Comparison of ENCODE assay signal across 18 cellular contexts in genomic region chr11:74330065-74330858, GRCh38. TPM values are rescaled to one million over a fixed set of nuclear protein-coding genes. Genes with fewer than 3 reads are reported as not detected.
DNase-seq lines count a peak whose midpoint lies in the region; ATAC-seq, FAIRE-seq and TF ChIP-seq lines count a peak whose summit lies in the region.
"Had no signal": no experiment of that assay in that cellular context is flagged by ENCODE, and none has a peak within 500 bp of the region (broad histone marks: within the 10 kb centered on the region; RNA-seq: fewer than 3 reads in every experiment).

No MANE protein-coding gene starts in this region.

- no peak overlapping the region; the same call in 2 of the 3 replicates for H3K4me2 ChIP-seq in A549
- no peak overlapping the region for H3K4me2 ChIP-seq in GM23338

- H3K9me3 ChIP-seq in A549 (no peaks in the 10 kb centered on the region), ascending aorta (no peaks in the 10 kb centered on the region), mucosa of descending colon (no peaks in the 10 kb centered on the region)

- CTCF ChIA-PET in A549 (lab: Yijun Ruan, JAX), result interaction anchor here (0.9 to 1.8 kb wide), 6 partner anchors 9 to 75 kb away, joined by 3 to 6 read pairs (median 4); no protein-coding TSS in a partner anchor

- TF ChIP-seq EP300 in A549 (IDR thresholded peaks at IDR 0.05), result no peak

- peak; percentile 79 for FAIRE-seq in A549 (lab: Jason Lieb, UNC)
- FAIRE-seq in H54 (lab: Jason Lieb, UNC), result peak; percentile 93
- FAIRE-seq: keratinocyte had no signal

- H3K4me1 Mint-ChIP-seq in GM23338, result peaks cover 7% of the 10 kb centered on the region
- H3K4me1 Mint-ChIP-seq: naive B cell had no signal

- H3K27ac Mint-ChIP-seq in GM23338, result no peak overlapping the region
- H3K27ac Mint-ChIP-seq: activated T-cell treated with anti-CD3 and anti-CD28 coated beads, Interleukin-2, amount 50 U/mL, for 72 hours; stimulated activated naive CD8-positive, alpha-beta T cell treated with anti-CD3 and anti-CD28 coated beads, Interleukin-15, Interleukin-2, amounts not matched to agents 100 ng/mL and 50 ng/mL, for 24 hours had no signal

- H3K36me3 Mint-ChIP-seq in GM23338 (ENCODE audit: low read depth), result peaks cover 15% of the 10 kb centered on the region
- H3K36me3 Mint-ChIP-seq: naive B cell had no signal

- H3K79me2 ChIP-seq in GM23338 (replicated peaks; ENCODE audit: insufficient read depth), result no peaks in the 10 kb centered on the region

- H3F3A ChIP-seq in GM23338 (replicated peaks; ENCODE audit: low read depth), result no peaks in the 10 kb centered on the region

- peaks cover 10% of the 10 kb centered on the region for H3K9me3 Mint-ChIP-seq in GM23338
- H3K9me3 Mint-ChIP-seq: activated T-cell treated with anti-CD3 and anti-CD28 coated beads, Interleukin-2, amount 50 U/mL, for 72 hours; stimulated activated naive CD8-positive, alpha-beta T cell treated with anti-CD3 and anti-CD28 coated beads, Interleukin-15, Interleukin-2, amounts not matched to agents 100 ng/mL and 50 ng/mL, for 24 hours had no signal

- H3K4me1 ChIP-seq in A549, result peaks cover 18% of the 10 kb centered on the region
- H3K4me1 ChIP-seq in ascending aorta, result peaks cover 10 to 25% of the 10 kb centered on the region in 2 donors
- no peaks in the 10 kb centered on the region for H3K4me1 ChIP-seq in GM23338 (ENCODE audit: insufficient read depth)
- no peaks in the 10 kb centered on the region for H3K4me1 ChIP-seq in mucosa of descending colon (ENCODE audit: low read depth)

- POLR2A ChIA-PET in A549 (lab: Yijun Ruan, JAX), result no interaction called here

- peaks cover 4% of the 10 kb centered on the region for H3K27me3 Mint-ChIP-seq in GM23338 (ENCODE audit: insufficient read depth, low read depth, poor library complexity)
- H3K27me3 Mint-ChIP-seq: stimulated activated naive CD8-positive, alpha-beta T cell treated with anti-CD3 and anti-CD28 coated beads, Interleukin-15, Interleukin-2, amounts not matched to agents 100 ng/mL and 50 ng/mL, for 24 hours had no signal

- H3K4me3 ChIP-seq in A549 (no peak overlapping the region), ascending aorta (no peak overlapping the region), fibroblast of the aortic adventitia (ENCODE audit: low read depth, low read length) (no peak overlapping the region), GM23338 (no peak overlapping the region), mucosa of descending colon (no peak overlapping the region)

- no peak overlapping the region for H3K4me3 Mint-ChIP-seq in GM23338
- H3K4me3 Mint-ChIP-seq: activated T-cell treated with anti-CD3 and anti-CD28 coated beads, Interleukin-2, amount 50 U/mL, for 72 hours; brain; naive B cell; stimulated activated naive CD8-positive, alpha-beta T cell treated with anti-CD3 and anti-CD28 coated beads, Interleukin-15, Interleukin-2, amounts not matched to agents 100 ng/mL and 50 ng/mL, for 24 hours had no signal

- H4K20me1 ChIP-seq in GM23338 (replicated peaks; ENCODE audit: insufficient read depth), result no peaks in the 10 kb centered on the region

- TF ChIP-seq CTCF in A549 (IDR thresholded peaks at IDR 0.05) (no peak), ascending aorta (IDR thresholded peaks at IDR 0.05) (no peak), fibroblast of the aortic adventitia (IDR thresholded peaks at IDR 0.05; ENCODE audit: insufficient read depth, low read length) (no peak), GM23338 (conservative IDR thresholded peaks at IDR 0.05; ENCODE audit: low read depth in 2 of 2) (no peak), mucosa of descending colon (IDR thresholded peaks at IDR 0.05) (no peak)

- TF ChIP-seq POLR2A in A549 (IDR thresholded peaks at IDR 0.05; ENCODE audit: low read length), result no peak
- no peak for TF ChIP-seq POLR2A in H54 (IDR thresholded peaks at IDR 0.05; ENCODE audit: low read depth, low read length)

- H3K27ac ChIP-seq in A549 (no peak overlapping the region), ascending aorta (peak overlapping the region; percentile 51 to 52), GM23338 (ENCODE audit: low read depth) (no peak overlapping the region)

- intact Hi-C loops in ascending aorta (cut with DNase I), result no loop called here
- intact Hi-C loops in mucosa of descending colon (cut with DNase I, micrococcal nuclease), result no loop called here

- DNase-seq in A549 (ENCODE audit: low read depth in 1 of 2, low spot score in 1 of 2), result no peak
- DNase-seq in H54 (ENCODE audit: insufficient read length, low spot score), result peak; percentile 47
- no peak for DNase-seq in ascending aorta (ENCODE audit: low spot score in 2 of 2)
- peak; percentile 47 for DNase-seq in fibroblast of the aortic adventitia (ENCODE audit: low read depth)
- no peak for DNase-seq in GM23338 (ENCODE audit: low spot score)
- no peak for DNase-seq in activated T-cell treated with anti-CD3 and anti-CD28 coated beads, Interleukin-2, amount 50 U/mL, for 48 hours
- no peak for DNase-seq in mucosa of descending colon
- DNase-seq: activated CD4-positive, CD25-positive, alpha-beta regulatory T cell treated with anti-CD3 and anti-CD28 coated beads, Interleukin-2, amount 50 U/mL, for 72 hours; activated T-cell treated with anti-CD3 and anti-CD28 coated beads, Interleukin-2, amount 50 U/mL, for 72 hours; AML-193; naive B cell; NCI-H1436 treated with DMSO at 0.1 percent for 48 hours; NCI-H82; right cardiac atrium had no signal

- ATAC-seq in A549 (peak; percentile 54; a peak in 3 of 6 replicates), GM21529 (IDR thresholded peaks at IDR 0.05; ENCODE audit: unreplicated experiment) (no peak), GM23338 (no peak), mucosa of descending colon (no peak)

- H3K36me3 ChIP-seq in ascending aorta (no peaks in the 10 kb centered on the region), GM23338 (ENCODE audit: insufficient read depth) (peaks cover 4% of the 10 kb centered on the region), mucosa of descending colon (ENCODE audit: low read depth) (no peaks in the 10 kb centered on the region)

- H3K9me2 ChIP-seq in GM23338 (ENCODE audit: insufficient read depth), result no peaks in the 10 kb centered on the region

- no peak overlapping the region for H2AFZ ChIP-seq in GM23338

- no peaks in the 10 kb centered on the region for H3K27me3 ChIP-seq in ascending aorta
- H3K27me3 ChIP-seq in GM23338 (ENCODE audit: insufficient read depth), result no peaks in the 10 kb centered on the region

- TF ChIP-seq RAD21 in A549 (conservative IDR thresholded peaks at IDR 0.05 in 1 of 2, IDR thresholded peaks at IDR 0.05 in 1 of 2), result no peak

TF ChIP-seq in A549, 52 proteins besides CTCF, POLR2A, EP300 and RAD21:
- TF ChIP-seq FOSL2 (IDR thresholded peaks at IDR 0.05) (peak; percentile 32; the same call in 1 of the 2 replicates), FOSL2 (CRISPR knock-in tag; IDR thresholded peaks at IDR 0.05) (0 out of 2 replicates have a peak, but pooled peaks have one; percentile 23), KDM5A (IDR thresholded peaks at IDR 0.05) (no peak), ZC3H11A (IDR thresholded peaks at IDR 0.05) (no peak)

RNA-seq across cellular contexts. Expression of gene P4HA3, which starts 18.8 kb away (rescaled TPM):
- polyA plus RNA-seq in A549 (2011; rRNA removed) (50.4 and 58.5 TPM in 2 replicates), A549 (2017; fragmentation: RNase III; extraction: RNeasy Plus Mini Kit Qiagen cat#74134 plus additional on column Dnase treatment) (32.3 to 53.1 TPM (median 48.1 TPM) in 3 replicates), GM23338 (2016; fragmentation: Nextera tagmentation; extraction: Ambion mirVana) (0.08 TPM in 1 of 2 replicates, not detected in the other)
- polyA plus RNA-seq in A549 (2012; cell fraction: cytosol; rRNA removed), result 24.8 and 28.3 TPM in 2 replicates
- 31.4 and 44.4 TPM in 2 replicates for polyA plus RNA-seq in A549 (2012; cell fraction: nucleus; rRNA removed)
- polyA minus RNA-seq in A549 (2011; rRNA and poly(A)+ RNA removed), result 24.5 and 33.6 TPM in 2 replicates
- total RNA-seq in ascending aorta (2.1 TPM), fibroblast of the aortic adventitia (ENCODE audit: low replicate concordance) (1.9 and 4.4 TPM in 2 replicates), mucosa of descending colon (under 1 TPM; 0.28 to 0.46 (median 0.34) TPM)
- 0.12 TPM in 1 of 2 replicates, not detected in the other for total RNA-seq in GM23338 (2014; rRNA removed; shearing (Covaris generic))
- total RNA-seq: activated T-cell treated with anti-CD3 and anti-CD28 coated beads, Interleukin-2, amount 50 U/mL, for 72 hours had no signal

Comparison
In these comparisons a context has a peak if more than half of its experiments do, and no peak if none do; other contexts are left out.
1. ATAC-seq: peak in A549 (2 of 2); none in GM21529 (single experiment), GM23338 (single experiment) and mucosa of descending colon (single experiment).
2. DNase-seq: peak in H54 (single experiment) and fibroblast of the aortic adventitia (single experiment); none in A549 (0 of 2), ascending aorta (0 of 2), GM23338 (single experiment), activated T-cell treated with anti-CD3 and anti-CD28 coated beads, Interleukin-2, amount 50 U/mL, for 48 hours (0 of 2) and mucosa of descending colon (0 of 3).
3. H3K27ac ChIP-seq: peak in ascending aorta (2 of 2); none in A549 (0 of 2) and GM23338 (single experiment).